Comparison of ENCODE assay signal across 10 cellular contexts in the genomic region with DNA sequence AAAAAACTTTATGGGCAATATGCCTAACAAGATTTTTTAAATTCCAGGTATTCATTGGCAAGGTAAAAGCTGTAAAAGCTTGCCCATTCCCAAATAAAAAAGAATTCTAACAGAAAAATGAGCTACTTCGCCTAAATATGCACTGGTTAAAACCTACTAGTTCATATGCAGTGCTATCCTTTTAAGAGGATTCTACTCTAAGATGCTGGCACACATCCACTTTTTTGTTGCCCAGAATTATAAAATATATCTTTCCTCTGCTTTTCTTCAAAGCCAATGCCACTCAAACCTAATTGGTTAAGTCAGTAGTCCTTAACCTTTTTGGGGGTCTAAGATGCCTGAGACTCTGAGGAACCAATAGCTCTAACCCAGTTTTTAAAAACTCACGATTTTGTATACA. TPM values are rescaled to one million over a fixed set of nuclear protein-coding genes. Genes with fewer than 3 reads are reported as not detected.
DNase-seq lines count a peak whose midpoint lies in the region; ATAC-seq and TF ChIP-seq lines count a peak whose summit lies in the region.
"Had no signal": no experiment of that assay in that cellular context is flagged by ENCODE, and none has a peak within 500 bp of the region (broad histone marks: within the 10 kb centered on the region; RNA-seq: fewer than 3 reads in every experiment).

No MANE protein-coding gene starts in this region.

- no peak for TF ChIP-seq EP300 in SK-N-SH (IDR thresholded peaks at IDR 0.05; ENCODE audit: borderline replicate concordance in 1 of 2, low read depth in 1 of 2, low read length in 1 of 2)

- H3K9me3 ChIP-seq in SK-N-SH (no peaks in the 10 kb centered on the region), T-helper 17 cell (ENCODE audit: control insufficient read depth, low read length, poor library complexity, severe bottlenecking) (no peaks in the 10 kb centered on the region)

- H3K4me1 Mint-ChIP-seq in T-helper 17 cell, result peaks cover 36% of the 10 kb centered on the region
- H3K4me1 Mint-ChIP-seq in stimulated activated memory B cell treated with anti-CD40 and anti-IgM and Interleukin-4, amounts not matched to agents 10 μg/mL and 1 μg/mL and 100 μg/mL, for 72 hours, result peaks cover 42% of the 10 kb centered on the region

- 25% methylated on average over 2 of the region's 2 CpGs for WGBS in SK-N-SH (ENCODE audit: low lambda C conversion rate)

- TF ChIP-seq CTCF in SK-N-SH (IDR thresholded peaks at IDR 0.05) (no peak), foreskin fibroblast (IDR thresholded peaks at IDR 0.05; ENCODE audit: low read depth, low read length) (no peak)

- H3K27ac ChIP-seq in SK-N-SH (ENCODE audit: low read depth in 2 of 2, low read length in 1 of 2), result peak overlapping the region; percentile 53 to 91; a peak in 3 of 4 replicates

- no peak overlapping the region for H2AFZ ChIP-seq in SK-N-SH (ENCODE audit: low read depth)

- H3K9me3 Mint-ChIP-seq in stimulated activated memory B cell treated with anti-CD40 and anti-IgM and Interleukin-4, amounts not matched to agents 10 μg/mL and 1 μg/mL and 100 μg/mL, for 72 hours, result no peaks in the 10 kb centered on the region

- no peak for TF ChIP-seq RAD21 in SK-N-SH (IDR thresholded peaks at IDR 0.05; ENCODE audit: low read length)

- peak overlapping the region; percentile 98 for H3K4me3 Mint-ChIP-seq in T-helper 17 cell
- H3K4me3 Mint-ChIP-seq in stimulated activated memory B cell treated with anti-CD40 and anti-IgM and Interleukin-4, amounts not matched to agents 10 μg/mL and 1 μg/mL and 100 μg/mL, for 72 hours, result peak overlapping the region; percentile 99

- H3F3A ChIP-seq in SK-N-SH (replicated peaks; ENCODE audit: insufficient read depth), result peaks cover 22% of the 10 kb centered on the region

- peak overlapping the region; percentile 59 to 98; a peak in 3 of 4 replicates for H3K4me3 ChIP-seq in SK-N-SH (ENCODE audit: low read depth in 2 of 2, low read length in 1 of 2)
- H3K4me3 ChIP-seq in foreskin fibroblast (ENCODE audit: low read depth in 1 of 2, low read length in 2 of 2), result peak overlapping the region; percentile 61 to 91

- H3K4me1 ChIP-seq in SK-N-SH (ENCODE audit: control insufficient read depth in 1 of 2, insufficient read depth in 2 of 2, low read depth in 1 of 2, low read length in 1 of 2), result peaks cover 9 to 18% of the 10 kb centered on the region in 2 experiments; a peak in 3 of 4 replicates

- H3K27me3 Mint-ChIP-seq in T-helper 17 cell, result no peaks in the 10 kb centered on the region
- no peaks in the 10 kb centered on the region for H3K27me3 Mint-ChIP-seq in stimulated activated memory B cell treated with anti-CD40 and anti-IgM and Interleukin-4, amounts not matched to agents 10 μg/mL and 1 μg/mL and 100 μg/mL, for 72 hours

- H3K36me3 ChIP-seq in SK-N-SH (replicated peaks in 1 of 2; ENCODE audit: control insufficient read depth in 1 of 2, insufficient read depth in 2 of 2, low read length in 1 of 2), result peaks cover 19 to 35% of the 10 kb centered on the region in 2 experiments

- no peaks in the 10 kb centered on the region for H3K9me2 ChIP-seq in SK-N-SH

- peaks cover 80% of the 10 kb centered on the region for H3K79me2 ChIP-seq in SK-N-SH (ENCODE audit: insufficient read depth)

- DNase-seq in SK-N-SH (no peak), T-helper 17 cell (no peak), foreskin fibroblast (no peak), kidney glomerular epithelial cell (lab: John Stamatoyannopoulos, UW) (no peak)
- DNase-seq in activated effector memory CD4-positive, alpha-beta T cell treated with Interleukin-2 at 50 U/mL for 16 hours, result no peak
- DNase-seq: AML-193, islet precursor cell had no signal

- CTCF ChIA-PET in SK-N-SH (lab: Yijun Ruan, JAX), result interaction anchor here (1.0 kb wide), 1 partner anchor 320 kb away, joined by 3 read pairs; no protein-coding TSS in a partner anchor

- peak overlapping the region; percentile 74 for H3K4me2 ChIP-seq in SK-N-SH

- H3K27me3 ChIP-seq in SK-N-SH (ENCODE audit: insufficient read depth), result no peaks in the 10 kb centered on the region

- POLR2A ChIA-PET in SK-N-SH (lab: Yijun Ruan, JAX), result interaction anchor here (0.5 kb wide), 1 partner anchor 18 kb away, joined by 4 read pairs; no protein-coding TSS in a partner anchor

- peaks cover 7% of the 10 kb centered on the region for H3K36me3 Mint-ChIP-seq in T-helper 17 cell (ENCODE audit: low read depth)
- peaks cover 6% of the 10 kb centered on the region for H3K36me3 Mint-ChIP-seq in stimulated activated memory B cell treated with anti-CD40 and anti-IgM and Interleukin-4, amounts not matched to agents 10 μg/mL and 1 μg/mL and 100 μg/mL, for 72 hours

- H4K20me1 ChIP-seq in SK-N-SH (ENCODE audit: insufficient read depth), result peaks cover 70% of the 10 kb centered on the region

- H3K9ac ChIP-seq in SK-N-SH, result peak overlapping the region; percentile 97; the same call in 1 of the 2 replicates

- no peak for ATAC-seq in SK-N-SH treated with all-trans-retinoic acid at 6 μM for 48 hours
- ATAC-seq in T-helper 17 cell, result no peak
- no peak for ATAC-seq in stimulated activated memory B cell treated with anti-CD40 and anti-IgM and Interleukin-4, amounts not matched to agents 10 μg/mL and 1 μg/mL and 100 μg/mL, for 72 hours
- no peak for ATAC-seq in GM21447 (IDR thresholded peaks at IDR 0.05; ENCODE audit: unreplicated experiment)

- H3K27ac Mint-ChIP-seq in T-helper 17 cell, result peak overlapping the region; percentile 99
- peak overlapping the region; percentile 98 for H3K27ac Mint-ChIP-seq in stimulated activated memory B cell treated with anti-CD40 and anti-IgM and Interleukin-4, amounts not matched to agents 10 μg/mL and 1 μg/mL and 100 μg/mL, for 72 hours

TF ChIP-seq in SK-N-SH, 30 proteins besides CTCF, POLR2A, EP300 and RAD21:
- no peak for TF ChIP-seq EZH2phosphoT487 (IDR thresholded peaks at IDR 0.05; ENCODE audit: borderline replicate concordance, low read depth)
- no peak for TF ChIP-seq TEAD4 (IDR thresholded peaks at IDR 0.05; ENCODE audit: borderline replicate concordance, insufficient read depth)
- no peak for TF ChIP-seq NRF1 (IDR thresholded peaks at IDR 0.05; ENCODE audit: low read depth, low read length)
- no peak for TF ChIP-seq RFX5 (IDR thresholded peaks at IDR 0.05; ENCODE audit: low read length)
- no peak for TF ChIP-seq MXI1 (IDR thresholded peaks at IDR 0.05; ENCODE audit: low read depth, low read length)
- TF ChIP-seq, protein P1, sequence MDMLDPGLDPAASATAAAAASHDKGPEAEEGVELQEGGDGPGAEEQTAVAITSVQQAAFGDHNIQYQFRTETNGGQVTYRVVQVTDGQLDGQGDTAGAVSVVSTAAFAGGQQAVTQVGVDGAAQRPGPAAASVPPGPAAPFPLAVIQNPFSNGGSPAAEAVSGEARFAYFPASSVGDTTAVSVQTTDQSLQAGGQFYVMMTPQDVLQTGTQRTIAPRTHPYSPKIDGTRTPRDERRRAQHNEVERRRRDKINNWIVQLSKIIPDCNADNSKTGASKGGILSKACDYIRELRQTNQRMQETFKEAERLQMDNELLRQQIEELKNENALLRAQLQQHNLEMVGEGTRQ (IDR thresholded peaks at IDR 0.05; ENCODE audit: borderline replicate concordance, low read depth, low read length), result no peak
- no peak for TF ChIP-seq RXRA (IDR thresholded peaks at IDR 0.05; ENCODE audit: borderline replicate concordance, low read depth)

TF ChIP-seq in SK-N-SH treated with all-trans-retinoic acid at 6 μM for 48 hours, 23 proteins besides CTCF, POLR2A, EP300 and RAD21:
- no peak for TF ChIP-seq RARB (CRISPR knock-in tag; IDR thresholded peaks at IDR 0.05)
- TF ChIP-seq PPARA (CRISPR knock-in tag; IDR thresholded peaks at IDR 0.05; ENCODE audit: borderline replicate concordance), result no peak
- no peak for TF ChIP-seq OSR1 (CRISPR knock-in tag; IDR thresholded peaks at IDR 0.05)
- no peak for TF ChIP-seq ISL1 (CRISPR knock-in tag; IDR thresholded peaks at IDR 0.05)
- TF ChIP-seq, protein P2, sequence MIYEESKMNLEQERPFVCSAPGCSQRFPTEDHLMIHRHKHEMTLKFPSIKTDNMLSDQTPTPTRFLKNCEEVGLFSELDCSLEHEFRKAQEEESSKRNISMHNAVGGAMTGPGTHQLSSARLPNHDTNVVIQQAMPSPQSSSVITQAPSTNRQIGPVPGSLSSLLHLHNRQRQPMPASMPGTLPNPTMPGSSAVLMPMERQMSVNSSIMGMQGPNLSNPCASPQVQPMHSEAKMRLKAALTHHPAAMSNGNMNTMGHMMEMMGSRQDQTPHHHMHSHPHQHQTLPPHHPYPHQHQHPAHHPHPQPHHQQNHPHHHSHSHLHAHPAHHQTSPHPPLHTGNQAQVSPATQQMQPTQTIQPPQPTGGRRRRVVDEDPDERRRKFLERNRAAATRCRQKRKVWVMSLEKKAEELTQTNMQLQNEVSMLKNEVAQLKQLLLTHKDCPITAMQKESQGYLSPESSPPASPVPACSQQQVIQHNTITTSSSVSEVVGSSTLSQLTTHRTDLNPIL (CRISPR knock-in tag; IDR thresholded peaks at IDR 0.05; ENCODE audit: low read depth), result no peak
- TF ChIP-seq TOX (CRISPR knock-in tag; IDR thresholded peaks at IDR 0.05; ENCODE audit: borderline replicate concordance), result no peak

RNA-seq across cellular contexts. Expression of a gene that starts 3.2 kb away (rescaled TPM):
- polyA plus RNA-seq in SK-N-SH (2012; rRNA removed), result 61.0 and 73.3 TPM in 2 replicates
- 63.0 and 66.3 TPM in 2 replicates for polyA plus RNA-seq in SK-N-SH (2012; cell fraction: cytosol; rRNA removed)
- 70.3 and 179 TPM in 2 replicates for polyA plus RNA-seq in SK-N-SH (2012; cell fraction: nucleus; rRNA removed)
- 100 to 1,000 TPM; 110 to 121 TPM for total RNA-seq in T-helper 17 cell
